ENCODE assay signal across 31 cellular contexts in genomic region chr6:35184580-35185301, GRCh38. TPM values are rescaled to one million over a fixed set of nuclear protein-coding genes. Genes with fewer than 3 reads are reported as not detected.
A peak's percentile ranks its signal among the peaks of the same experiment; 100 is the strongest.
DNase-seq lines count a peak whose midpoint lies in the region; ATAC-seq and TF ChIP-seq lines count a peak whose summit lies in the region.
"Had no signal": no experiment of that assay in that cellular context is flagged by ENCODE, and none has a peak within 500 bp of the region (broad histone marks: within the 10 kb centered on the region; RNA-seq: fewer than 3 reads in every experiment).

No MANE protein-coding gene starts in this region.

- no peaks in the 10 kb centered on the region for H3K9me2 ChIP-seq in GM23248 (ENCODE audit: insufficient read depth)

- WGBS in GM23248 (ENCODE audit: low coverage in 1 of 2, low lambda C conversion rate in 2 of 2, missing lambda C conversion rate in 2 of 2), 2 experiments = 67 to 73% methylated on average over 9 of the region's 9 CpGs

- H3K27me3 ChIP-seq in GM23248 (replicated peaks; ENCODE audit: insufficient read depth) = no peaks in the 10 kb centered on the region
- H3K27me3 ChIP-seq: Peyer's patch, vagina had no signal

- H3K36me3 ChIP-seq in GM23248 (ENCODE audit: low read depth) = no peaks in the 10 kb centered on the region
- H3K36me3 ChIP-seq: Peyer's patch, vagina had no signal

- H3K4me1 Mint-ChIP-seq in endothelial cell (ENCODE audit: unreplicated experiment) = peaks cover 8% of the 10 kb centered on the region
- H3K4me1 Mint-ChIP-seq in osteocyte (ENCODE audit: unreplicated experiment) = peaks cover 58% of the 10 kb centered on the region
- H3K4me1 Mint-ChIP-seq: activated naive CD4-positive, alpha-beta T cell treated with anti-CD3 and anti-CD28 coated beads, Interleukin-2, amount 10 ng/mL, durations not matched to agents 7 days and 5 days; central memory CD8-positive, alpha-beta T cell; stimulated activated naive B cell treated with anti-CD40 and anti-IgM and Interleukin-4, amounts not matched to agents 10 μg/mL and 1 μg/mL and 100 μg/mL, for 72 hours had no signal

- no peak for TF ChIP-seq CTCF in endothelial cell (IDR thresholded peaks at IDR 0.05; ENCODE audit: unreplicated experiment)
- no peak for TF ChIP-seq CTCF in osteocyte (IDR thresholded peaks at IDR 0.05)

- H3K9ac ChIP-seq in GM23248 = no peak overlapping the region

- in situ Hi-C loops in GM23248 (cut with MboI) = no loop called here

- DNase-seq in GM23248 (no peak), NCI-H69 (lab: John Stamatoyannopoulos, UW) (peak; percentile 39), endothelial cell (ENCODE audit: low spot score) (no peak), osteocyte (ENCODE audit: extremely low spot score, unreplicated experiment) (no peak), medulla oblongata (ENCODE audit: extremely low spot score) (no peak)
- DNase-seq: activated CD4-positive, alpha-beta T cell treated with anti-CD3 and anti-CD28 coated beads, Interleukin-2, amount 50 U/mL, for 4 hours; activated naive CD4-positive, alpha-beta T cell treated with anti-CD3 and anti-CD28 coated beads, Interleukin-2, amount 10 ng/mL, durations not matched to agents 7 days and 5 days; amygdala; DMS79 treated with DMSO at 0.1 percent for 48 hours; GF-D8; HCEC 1CT; NCI-H1048; NCI-H1694 treated with DMSO at 0.1 percent for 48 hours; NCI-H2171; NCI-H524; NK-92 treated with Interleukin-12 subunit alpha and Interleukin-12 subunit beta, amount 100 ng/mL, for 24 hours; Peyer's patch; posterior cingulate gyrus; stimulated activated CD4-positive, alpha-beta T cell treated with anti-CD3 and anti-CD28 coated beads, Interleukin-4, amount 100 ng/mL, for 4 hours; stimulated activated naive B cell treated with anti-CD40 and anti-IgM and Interleukin-4, amounts not matched to agents 10 μg/mL and 1 μg/mL and 100 μg/mL, for 72 hours had no signal

- H3K27me3 Mint-ChIP-seq in endothelial cell (ENCODE audit: unreplicated experiment) = peaks cover 3% of the 10 kb centered on the region
- H3K27me3 Mint-ChIP-seq in osteocyte (ENCODE audit: unreplicated experiment) = no peaks in the 10 kb centered on the region

- no peaks in the 10 kb centered on the region for H4K20me1 ChIP-seq in GM23248 (ENCODE audit: insufficient read depth)

- H3K9me3 ChIP-seq in GM23248 (ENCODE audit: low read depth) = no peaks in the 10 kb centered on the region
- H3K9me3 ChIP-seq: Caco-2, Peyer's patch, vagina had no signal

- H3K4me2 ChIP-seq in GM23248 (ENCODE audit: unreplicated experiment) = peak overlapping the region; percentile 65

- peak overlapping the region; percentile 30; the same call in 1 of the 2 replicates for H2AFZ ChIP-seq in GM23248

- H3K27ac ChIP-seq in GM23248 = peak overlapping the region; percentile 41
- H3K27ac ChIP-seq: C4-2B, Peyer's patch, vagina had no signal

- no peaks in the 10 kb centered on the region for H3K79me2 ChIP-seq in GM23248 (ENCODE audit: insufficient read depth)

- H3K4me3 Mint-ChIP-seq in endothelial cell (ENCODE audit: unreplicated experiment) = no peak overlapping the region
- H3K4me3 Mint-ChIP-seq in osteocyte (ENCODE audit: unreplicated experiment) = no peak overlapping the region
- H3K4me3 Mint-ChIP-seq: activated naive CD4-positive, alpha-beta T cell treated with anti-CD3 and anti-CD28 coated beads, Interleukin-2, amount 10 ng/mL, durations not matched to agents 7 days and 5 days; central memory CD8-positive, alpha-beta T cell; stimulated activated naive B cell treated with anti-CD40 and anti-IgM and Interleukin-4, amounts not matched to agents 10 μg/mL and 1 μg/mL and 100 μg/mL, for 72 hours had no signal

- H3K4me3 ChIP-seq in GM23248 = no peak overlapping the region
- H3K4me3 ChIP-seq: lung, Peyer's patch, vagina had no signal

- no peak for ATAC-seq in HG02571 (IDR thresholded peaks at IDR 0.05; ENCODE audit: unreplicated experiment)
- ATAC-seq in GM18873 (IDR thresholded peaks at IDR 0.05; ENCODE audit: low FRiP score, unreplicated experiment) = no peak
- ATAC-seq in GM21825 (IDR thresholded peaks at IDR 0.05; ENCODE audit: unreplicated experiment) = no peak
- ATAC-seq: stimulated activated naive B cell treated with anti-CD40 and anti-IgM and Interleukin-4, amounts not matched to agents 10 μg/mL and 1 μg/mL and 100 μg/mL, for 72 hours had no signal

- peaks cover 3% of the 10 kb centered on the region for H3K36me3 Mint-ChIP-seq in endothelial cell (ENCODE audit: low read depth, unreplicated experiment)
- no peaks in the 10 kb centered on the region for H3K36me3 Mint-ChIP-seq in osteocyte (ENCODE audit: unreplicated experiment)
- H3K36me3 Mint-ChIP-seq: activated naive CD4-positive, alpha-beta T cell treated with anti-CD3 and anti-CD28 coated beads, Interleukin-2, amount 10 ng/mL, durations not matched to agents 7 days and 5 days; stimulated activated naive B cell treated with anti-CD40 and anti-IgM and Interleukin-4, amounts not matched to agents 10 μg/mL and 1 μg/mL and 100 μg/mL, for 72 hours had no signal

- H3K27ac Mint-ChIP-seq in endothelial cell (ENCODE audit: unreplicated experiment) (peak overlapping the region; percentile 40), osteocyte (ENCODE audit: unreplicated experiment) (peak overlapping the region; percentile 62)
- H3K27ac Mint-ChIP-seq: activated naive CD4-positive, alpha-beta T cell treated with anti-CD3 and anti-CD28 coated beads, Interleukin-2, amount 10 ng/mL, durations not matched to agents 7 days and 5 days; stimulated activated naive B cell treated with anti-CD40 and anti-IgM and Interleukin-4, amounts not matched to agents 10 μg/mL and 1 μg/mL and 100 μg/mL, for 72 hours had no signal

- H3K4me1 ChIP-seq in GM23248 (ENCODE audit: insufficient read depth) = peaks cover 48% of the 10 kb centered on the region

- H3F3A ChIP-seq in GM23248 (ENCODE audit: insufficient read depth) = peaks cover 50% of the 10 kb centered on the region

- H3K9me3 Mint-ChIP-seq in endothelial cell (ENCODE audit: unreplicated experiment) = no peaks in the 10 kb centered on the region
- no peaks in the 10 kb centered on the region for H3K9me3 Mint-ChIP-seq in osteocyte (ENCODE audit: unreplicated experiment)
- H3K9me3 Mint-ChIP-seq: activated naive CD4-positive, alpha-beta T cell treated with anti-CD3 and anti-CD28 coated beads, Interleukin-2, amount 10 ng/mL, durations not matched to agents 7 days and 5 days; central memory CD8-positive, alpha-beta T cell; stimulated activated naive B cell treated with anti-CD40 and anti-IgM and Interleukin-4, amounts not matched to agents 10 μg/mL and 1 μg/mL and 100 μg/mL, for 72 hours had no signal

RNA-seq across cellular contexts. Expression of gene SCUBE3, which starts 29.0 kb away (rescaled TPM):
- 31.5 and 31.6 TPM in 2 replicates for total RNA-seq in GM23248 (2014; rRNA removed; shearing (Covaris generic))
- polyA plus RNA-seq in GM23248 (2016; fragmentation: Nextera tagmentation; extraction: Ambion mirVana) = 21.6 and 24.0 TPM in 2 replicates
- total RNA-seq in endothelial cell (ENCODE audit: unreplicated experiment) = 1.2 TPM
- 14.8 and 16.3 TPM in 2 replicates for total RNA-seq in osteocyte
- total RNA-seq: Peyer's patch; T-helper 1 cell treated with Interleukin-12 subunit alpha and Interleukin-12 subunit beta and Interleukin-4 antibody, amounts not matched to agents 30 ng/mL and 1 ng/mL, for 36 hours had no signal

RNA-seq across cellular contexts. Expression of gene TCP11, which starts 43.6 kb away (rescaled TPM):
- not detected in 2 replicates for total RNA-seq in GM23248 (2014; rRNA removed; shearing (Covaris generic))
- not detected in 2 replicates for polyA plus RNA-seq in GM23248 (2016; fragmentation: Nextera tagmentation; extraction: Ambion mirVana)
- total RNA-seq in endothelial cell (ENCODE audit: unreplicated experiment) (0.18 TPM), osteocyte (0.43 TPM in 1 of 2 replicates, not detected in the other)
- total RNA-seq: Caco-2; Peyer's patch; sciatic nerve; T-helper 1 cell treated with Interleukin-12 subunit alpha and Interleukin-12 subunit beta and Interleukin-4 antibody, amounts not matched to agents 30 ng/mL and 1 ng/mL, for 36 hours; vagina had no signal
- polyA plus RNA-seq: neural cell had no signal
